ENCODE assay signal across 1 cellular context in the genomic region with DNA sequence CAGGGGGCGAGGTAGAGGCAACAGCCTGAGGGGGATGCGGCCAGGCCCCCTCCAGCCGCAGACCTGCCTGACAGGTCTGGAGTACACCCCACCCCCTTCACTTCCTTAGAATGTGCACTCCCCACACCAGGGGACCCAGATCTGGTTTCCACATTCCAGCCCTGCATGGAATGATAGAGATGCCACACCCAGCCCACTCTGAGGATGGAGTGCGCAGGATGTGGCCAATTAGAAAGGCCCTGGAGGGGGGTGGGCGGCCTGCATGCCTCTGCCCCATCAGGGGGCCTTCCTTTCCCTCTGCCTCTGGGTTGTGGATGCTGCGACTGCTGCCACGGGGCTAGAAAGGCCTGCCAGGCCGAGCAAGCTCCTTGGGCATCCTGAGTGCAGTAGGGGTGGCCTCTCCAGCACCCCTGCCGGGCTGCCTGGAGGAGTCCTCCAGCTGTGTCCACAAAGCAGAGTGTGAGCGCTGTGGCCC.
TF ChIP-seq lines count a peak whose summit lies in the region.

No MANE protein-coding gene starts in this region.

TF ChIP-seq in HepG2, 621 proteins besides CTCF, POLR2A, EP300 and RAD21:
- no peak for TF ChIP-seq ISX (CRISPR knock-in tag; conservative IDR thresholded peaks at IDR 0.05)
- TF ChIP-seq, protein P1, sequence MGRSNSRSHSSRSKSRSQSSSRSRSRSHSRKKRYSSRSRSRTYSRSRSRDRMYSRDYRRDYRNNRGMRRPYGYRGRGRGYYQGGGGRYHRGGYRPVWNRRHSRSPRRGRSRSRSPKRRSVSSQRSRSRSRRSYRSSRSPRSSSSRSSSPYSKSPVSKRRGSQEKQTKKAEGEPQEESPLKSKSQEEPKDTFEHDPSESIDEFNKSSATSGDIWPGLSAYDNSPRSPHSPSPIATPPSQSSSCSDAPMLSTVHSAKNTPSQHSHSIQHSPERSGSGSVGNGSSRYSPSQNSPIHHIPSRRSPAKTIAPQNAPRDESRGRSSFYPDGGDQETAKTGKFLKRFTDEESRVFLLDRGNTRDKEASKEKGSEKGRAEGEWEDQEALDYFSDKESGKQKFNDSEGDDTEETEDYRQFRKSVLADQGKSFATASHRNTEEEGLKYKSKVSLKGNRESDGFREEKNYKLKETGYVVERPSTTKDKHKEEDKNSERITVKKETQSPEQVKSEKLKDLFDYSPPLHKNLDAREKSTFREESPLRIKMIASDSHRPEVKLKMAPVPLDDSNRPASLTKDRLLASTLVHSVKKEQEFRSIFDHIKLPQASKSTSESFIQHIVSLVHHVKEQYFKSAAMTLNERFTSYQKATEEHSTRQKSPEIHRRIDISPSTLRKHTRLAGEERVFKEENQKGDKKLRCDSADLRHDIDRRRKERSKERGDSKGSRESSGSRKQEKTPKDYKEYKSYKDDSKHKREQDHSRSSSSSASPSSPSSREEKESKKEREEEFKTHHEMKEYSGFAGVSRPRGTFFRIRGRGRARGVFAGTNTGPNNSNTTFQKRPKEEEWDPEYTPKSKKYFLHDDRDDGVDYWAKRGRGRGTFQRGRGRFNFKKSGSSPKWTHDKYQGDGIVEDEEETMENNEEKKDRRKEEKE (IDR thresholded peaks at IDR 0.05), result no peak
- no peak for TF ChIP-seq HMG20B (CRISPR knock-in tag; conservative IDR thresholded peaks at IDR 0.05)
- TF ChIP-seq ZNF577 (CRISPR knock-in tag; IDR thresholded peaks at IDR 0.05; ENCODE audit: borderline replicate concordance, low read depth), result no peak
- TF ChIP-seq CENPX (CRISPR knock-in tag; IDR thresholded peaks at IDR 0.05), result no peak
- TF ChIP-seq SRSF9 (IDR thresholded peaks at IDR 0.05; ENCODE audit: borderline replicate concordance, insufficient read depth, low read depth, low read length, poor library complexity, severe bottlenecking), result no peak
- no peak for TF ChIP-seq ZKSCAN1 (IDR thresholded peaks at IDR 0.05; ENCODE audit: low read length)
- no peak for TF ChIP-seq ZNF598 (CRISPR knock-in tag; IDR thresholded peaks at IDR 0.05; ENCODE audit: borderline replicate concordance)
- TF ChIP-seq ZNF543 (CRISPR knock-in tag; IDR thresholded peaks at IDR 0.05), result no peak
- TF ChIP-seq, protein P2, sequence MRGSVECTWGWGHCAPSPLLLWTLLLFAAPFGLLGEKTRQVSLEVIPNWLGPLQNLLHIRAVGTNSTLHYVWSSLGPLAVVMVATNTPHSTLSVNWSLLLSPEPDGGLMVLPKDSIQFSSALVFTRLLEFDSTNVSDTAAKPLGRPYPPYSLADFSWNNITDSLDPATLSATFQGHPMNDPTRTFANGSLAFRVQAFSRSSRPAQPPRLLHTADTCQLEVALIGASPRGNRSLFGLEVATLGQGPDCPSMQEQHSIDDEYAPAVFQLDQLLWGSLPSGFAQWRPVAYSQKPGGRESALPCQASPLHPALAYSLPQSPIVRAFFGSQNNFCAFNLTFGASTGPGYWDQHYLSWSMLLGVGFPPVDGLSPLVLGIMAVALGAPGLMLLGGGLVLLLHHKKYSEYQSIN (CRISPR knock-in tag; IDR thresholded peaks at IDR 0.05; ENCODE audit: borderline replicate concordance), result no peak
- TF ChIP-seq ZKSCAN5 (CRISPR knock-in tag; IDR thresholded peaks at IDR 0.05), result no peak
- no peak for TF ChIP-seq TBX3 (IDR thresholded peaks at IDR 0.05; ENCODE audit: borderline replicate concordance)
- TF ChIP-seq RFXAP (CRISPR knock-in tag; IDR thresholded peaks at IDR 0.05; ENCODE audit: borderline replicate concordance), result no peak
- TF ChIP-seq ZNF607 (CRISPR knock-in tag; IDR thresholded peaks at IDR 0.05; ENCODE audit: borderline replicate concordance), result no peak
- TF ChIP-seq NAIF1 (CRISPR knock-in tag; IDR thresholded peaks at IDR 0.05; ENCODE audit: borderline replicate concordance), result no peak
- TF ChIP-seq ZNF816 (CRISPR knock-in tag; IDR thresholded peaks at IDR 0.05; ENCODE audit: borderline replicate concordance), result no peak
